Comparison of ENCODE assay signal across 26 cellular contexts in genomic region chr15:79084308-79084968, GRCh38. TPM values are rescaled to one million over a fixed set of nuclear protein-coding genes. Genes with fewer than 3 reads are reported as not detected.
A peak's percentile ranks its signal among the peaks of the same experiment; 100 is the strongest.
DNase-seq lines count a peak whose midpoint lies in the region; ATAC-seq and TF ChIP-seq lines count a peak whose summit lies in the region.
"Had no signal": no experiment of that assay in that cellular context is flagged by ENCODE, and none has a peak within 500 bp of the region (broad histone marks: within the 10 kb centered on the region; RNA-seq: fewer than 3 reads in every experiment).

No MANE protein-coding gene starts in this region.

- peaks cover 25% of the 10 kb centered on the region for H3K27me3 ChIP-seq in upper lobe of right lung
- peaks cover 38% of the 10 kb centered on the region for H3K27me3 ChIP-seq in transverse colon
- H3K27me3 ChIP-seq: testis had no signal

- H3K9me3 ChIP-seq in upper lobe of right lung = no peaks in the 10 kb centered on the region
- no peaks in the 10 kb centered on the region for H3K9me3 ChIP-seq in transverse colon
- H3K9me3 ChIP-seq: HAP-1, pancreas, testis had no signal

- ATAC-seq in upper lobe of right lung (no peak), GM21390 (IDR thresholded peaks at IDR 0.05; ENCODE audit: unreplicated experiment) (no peak), GM18505 (IDR thresholded peaks at IDR 0.05; ENCODE audit: unreplicated experiment) (no peak)
- ATAC-seq: effector memory CD8-positive, alpha-beta T cell; esophagus mucosa; foreskin keratinocyte; left ventricle myocardium superior had no signal

- in situ Hi-C loops in transverse colon (cut with MboI; ENCODE audit: low pct_ligation_motif_present in 1 of 4, low pct_unique_long_range_greater_than_20kb in 1 of 4, low sequenced_read_pairs in 3 of 4) = no loop called here

- WGBS in transverse colon (ENCODE audit: low coverage in 1 of 2), 2 donors = 72% methylated on average over 13 of the region's 14 CpGs; no CpG with 5 or more reads in 1 of the 2 donors

- H3K4me1 ChIP-seq in upper lobe of right lung (no peaks in the 10 kb centered on the region), transverse colon (peaks cover 0 to under 1% (median 0%) of the 10 kb centered on the region in 4 donors)
- H3K4me1 ChIP-seq: foreskin keratinocyte, HAP-1, pancreas, testis had no signal

- intact Hi-C loops in upper lobe of right lung (cut with DNase I) = no loop called here
- intact Hi-C loops in transverse colon (cut with DNase I; ENCODE audit: low total_unique reads) = no loop called here

- peak; percentile 12 for DNase-seq in activated effector memory CD4-positive, alpha-beta T cell treated with anti-CD3 and anti-CD28 coated beads, Interleukin-2, amount 50 U/mL, for 16 hours
- no peak for DNase-seq in activated effector memory CD4-positive, alpha-beta T cell treated with Interleukin-2 at 50 U/mL for 16 hours
- peak; percentile 40 for DNase-seq in NCI-H345 (lab: John Stamatoyannopoulos, UW)
- peak; percentile 76 for DNase-seq in cerebellar cortex (ENCODE audit: low spot score)
- DNase-seq in upper lobe of right lung = peak; percentile 42
- DNase-seq in transverse colon = no peak
- DNase-seq: ACHN; activated CD4-positive, alpha-beta T cell treated with anti-CD3 and anti-CD28 coated beads, Interleukin-2, amount 50 U/mL, for 48 hours; effector memory CD8-positive, alpha-beta T cell; foreskin keratinocyte; left ventricle myocardium superior; NCI-H2081 treated with DMSO at 0.1 percent for 48 hours; NCI-H526; nephron progenitor cell; stimulated activated CD4-positive, alpha-beta T cell treated with anti-CD3 and anti-CD28 coated beads, Interleukin-4, amount 100 ng/mL, for 24 hours; stimulated activated naive CD4-positive, alpha-beta T cell; SW 1271; testis had no signal

- no peak for TF ChIP-seq EP300 in transverse colon (IDR thresholded peaks at IDR 0.05; ENCODE audit: low read depth)

- TF ChIP-seq POLR2A in GM18505 (IDR thresholded peaks at IDR 0.05; ENCODE audit: borderline replicate concordance, extremely low read depth, insufficient read depth, insufficient read length) (no peak), transverse colon (IDR thresholded peaks at IDR 0.05) (no peak)

- TF ChIP-seq CTCF in upper lobe of right lung (IDR thresholded peaks at IDR 0.05) (no peak), transverse colon (IDR thresholded peaks at IDR 0.05) (no peak)

- H3K36me3 ChIP-seq in upper lobe of right lung = no peaks in the 10 kb centered on the region
- no peaks in the 10 kb centered on the region for H3K36me3 ChIP-seq in transverse colon
- H3K36me3 ChIP-seq: HAP-1, pancreas had no signal

- no peak overlapping the region for H3K27ac ChIP-seq in upper lobe of right lung
- no peak overlapping the region for H3K27ac ChIP-seq in transverse colon
- H3K27ac ChIP-seq: foreskin keratinocyte, hepatocyte, pancreas, testis had no signal

- no peak overlapping the region for H3K4me3 ChIP-seq in upper lobe of right lung
- H3K4me3 ChIP-seq in transverse colon = no peak overlapping the region
- H3K4me3 ChIP-seq: HAP-1, hepatocyte, pancreas, testis had no signal

RNA-seq across cellular contexts. Expression of gene RASGRF1, which starts 6.1 kb away (rescaled TPM):
- total RNA-seq in upper lobe of right lung (105 TPM), transverse colon (under 1 TPM in 3 of 4 donors, not detected in 1; 0.14 to 0.75 (median 0.64) TPM)
- total RNA-seq: Daoy, left ventricle myocardium superior, mononuclear cell had no signal

Comparison
In these comparisons a context has a peak if more than half of its experiments do, and no peak if none do; other contexts are left out.
1. DNase-seq: peak in activated effector memory CD4-positive, alpha-beta T cell treated with anti-CD3 and anti-CD28 coated beads, Interleukin-2, amount 50 U/mL, for 16 hours (single experiment), NCI-H345 (single experiment), cerebellar cortex (single experiment) and upper lobe of right lung (single experiment); none in activated effector memory CD4-positive, alpha-beta T cell treated with Interleukin-2 at 50 U/mL for 16 hours (single experiment) and transverse colon (single experiment).
2. RNA of gene RASGRF1, which starts 6.1 kb away (total RNA-seq): 105 TPM in upper lobe of right lung (single experiment); 0.14 to 0.75 TPM in transverse colon; every median in the first group is over 10 times any median in the second.